ENCODE assay signal across 1 cellular context in the genomic region with DNA sequence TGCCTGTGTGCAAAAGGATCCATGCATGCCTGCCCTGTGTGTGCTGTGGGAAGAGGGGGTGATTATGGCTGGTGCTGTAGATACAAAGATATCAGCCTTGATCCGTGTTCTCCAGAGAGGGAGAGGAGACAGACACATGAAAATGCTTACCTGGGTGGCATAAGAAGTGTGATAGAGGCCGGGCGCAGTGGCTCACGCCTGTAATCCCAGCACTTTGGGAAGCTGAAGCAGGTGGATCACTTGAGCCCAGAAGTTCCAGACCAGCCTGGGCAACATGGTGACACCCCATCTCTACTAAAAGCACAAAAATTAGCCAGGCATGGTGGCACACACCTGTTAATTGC.
TF ChIP-seq lines count a peak whose summit lies in the region.
"Not testable (repeated sequence)": the region's sequence is repeated elsewhere in the genome, so short reads cannot be mapped to it uniquely, and the experiment has no call there.

No MANE protein-coding gene starts in this region.

TF ChIP-seq in K562, 482 proteins besides CTCF, POLR2A, EP300 and RAD21:
- 0 out of 2 replicates have a peak, but pooled peaks have one; percentile 12 for TF ChIP-seq ZNF740 (CRISPR knock-in tag; IDR thresholded peaks at IDR 0.05)
- not testable (repeated sequence) for TF ChIP-seq ZNF740 (tag; IDR thresholded peaks at IDR 0.05)
